In genomic region chr6:79031821-79032590, GRCh38 we compare ENCODE assay signal across 20 cellular contexts. TPM values are rescaled to one million over a fixed set of nuclear protein-coding genes. Genes with fewer than 3 reads are reported as not detected.
DNase-seq lines count a peak whose midpoint lies in the region; ATAC-seq and TF ChIP-seq lines count a peak whose summit lies in the region.
"Had no signal": no experiment of that assay in that cellular context is flagged by ENCODE, and none has a peak within 500 bp of the region (broad histone marks: within the 10 kb centered on the region; RNA-seq: fewer than 3 reads in every experiment).

No MANE protein-coding gene starts in this region.

- H4K20me1 ChIP-seq in smooth muscle cell (ENCODE audit: low read depth): peaks cover 66% of the 10 kb centered on the region

- H3K79me2 ChIP-seq in smooth muscle cell (ENCODE audit: low read depth): peaks cover 22% of the 10 kb centered on the region

- H3K27ac ChIP-seq in breast epithelium (no peak overlapping the region), smooth muscle cell (ENCODE audit: low read depth) (peak overlapping the region; percentile 21), vagina (no peak overlapping the region)
- H3K27ac ChIP-seq: tibial artery had no signal

- H3K4me2 ChIP-seq in smooth muscle cell: peak overlapping the region; percentile 48

- H3K9me3 ChIP-seq in breast epithelium (no peaks in the 10 kb centered on the region), T-helper 17 cell (ENCODE audit: control insufficient read depth, low read length, poor library complexity, severe bottlenecking) (no peaks in the 10 kb centered on the region), smooth muscle cell (replicated peaks; ENCODE audit: low read depth) (no peaks in the 10 kb centered on the region), vagina (no peaks in the 10 kb centered on the region)
- H3K9me3 ChIP-seq: tibial artery had no signal

- peak; percentile 26 for DNase-seq in MCF 10A (ENCODE audit: unreplicated experiment)
- DNase-seq in breast epithelium (ENCODE audit: low spot score in 2 of 2): no peak
- DNase-seq in T-helper 17 cell: no peak
- DNase-seq in fibroblast of mammary gland (ENCODE audit: low read depth): peak; percentile 52
- DNase-seq in smooth muscle cell (lab: John Stamatoyannopoulos, UW; ENCODE audit: unreplicated experiment): no peak
- DNase-seq in vagina (ENCODE audit: extremely low spot score in 2 of 2): no peak
- DNase-seq in T-helper 2 cell treated with Interferon-gamma antibody and Interleukin-4, amounts not matched to agents 5 μg/mL and 100 μg/mL, for 36 hours (ENCODE audit: low spot score): no peak
- DNase-seq: ACHN; activated CD4-positive, alpha-beta T cell treated with anti-CD3 and anti-CD28 coated beads for 4 hours; activated naive CD8-positive, alpha-beta T cell treated with anti-CD3 and anti-CD28 coated beads, Interleukin-2, amount 50 U/mL, for 24 hours; NCI-H2171; NCI-H82; retina; stimulated activated CD4-positive, alpha-beta T cell treated with anti-CD3 and anti-CD28 coated beads, Interleukin-4, amount 100 ng/mL, for 1 hour; tibial artery had no signal

- no peak overlapping the region for H3K4me3 ChIP-seq in breast epithelium
- no peak overlapping the region for H3K4me3 ChIP-seq in fibroblast of mammary gland (ENCODE audit: control insufficient read depth, low read depth, low read length)
- no peak overlapping the region for H3K4me3 ChIP-seq in smooth muscle cell
- H3K4me3 ChIP-seq in vagina: no peak overlapping the region
- H3K4me3 ChIP-seq: lung, tibial artery had no signal

- intact Hi-C loops in MCF 10A (cut with micrococcal nuclease) (no loop called here), breast epithelium (cut with DNase I; ENCODE audit: low total_unique reads) (no loop called here), vagina (cut with DNase I) (no loop called here)

- H3K27me3 ChIP-seq in breast epithelium: no peaks in the 10 kb centered on the region
- H3K27me3 ChIP-seq in smooth muscle cell (ENCODE audit: low read depth): no peaks in the 10 kb centered on the region
- H3K27me3 ChIP-seq in vagina: no peaks in the 10 kb centered on the region
- H3K27me3 ChIP-seq: tibial artery had no signal

- H3K36me3 Mint-ChIP-seq in MCF 10A (ENCODE audit: insufficient read depth, unreplicated experiment) (peaks cover 51% of the 10 kb centered on the region), T-helper 17 cell (ENCODE audit: low read depth) (peaks cover 13% of the 10 kb centered on the region)
- peaks cover 50% of the 10 kb centered on the region for H3K36me3 Mint-ChIP-seq in T-helper 2 cell treated with Interferon-gamma antibody and Interleukin-4, amounts not matched to agents 5 μg/mL and 100 μg/mL, for 36 hours (ENCODE audit: low read depth)

- H3K27ac Mint-ChIP-seq in MCF 10A (ENCODE audit: low read depth, unreplicated experiment) (no peak overlapping the region), T-helper 17 cell (peak overlapping the region; percentile 47)
- H3K27ac Mint-ChIP-seq in T-helper 2 cell treated with Interferon-gamma antibody and Interleukin-4, amounts not matched to agents 5 μg/mL and 100 μg/mL, for 36 hours: no peak overlapping the region
- H3K27ac Mint-ChIP-seq: activated naive CD8-positive, alpha-beta T cell treated with anti-CD3 and anti-CD28 coated beads, Interleukin-2, amount 50 U/mL, for 24 hours; dendritic cell treated with granulocyte-macrophage colony-stimulating factor and Interleukin-4, amounts not matched to agents 40 ng/mL and 50 ng/mL, for 4 days; T-helper 1 cell treated with Interleukin-12 subunit alpha and Interleukin-12 subunit beta and Interleukin-4 antibody, amounts not matched to agents 30 μg/mL and 1 μg/mL, for 36 hours had no signal

- no peak overlapping the region for H3K9ac ChIP-seq in smooth muscle cell (ENCODE audit: low read depth)

- POLR2A ChIA-PET in MCF 10A (lab: Yijun Ruan, JAX): interaction anchor here (0.7 to 0.9 kb wide), 2 partner anchors 9 to 349 kb away, joined by 3 to 4 read pairs; no protein-coding TSS in a partner anchor

- H2AFZ ChIP-seq in smooth muscle cell (ENCODE audit: low read depth): no peak overlapping the region

- H3K4me1 Mint-ChIP-seq in MCF 10A (ENCODE audit: insufficient read depth, unreplicated experiment) (peaks cover 10% of the 10 kb centered on the region), T-helper 17 cell (peaks cover 44% of the 10 kb centered on the region)
- H3K4me1 Mint-ChIP-seq in T-helper 2 cell treated with Interferon-gamma antibody and Interleukin-4, amounts not matched to agents 5 μg/mL and 100 μg/mL, for 36 hours (ENCODE audit: low read depth): peaks cover 34% of the 10 kb centered on the region

- no peaks in the 10 kb centered on the region for H3K27me3 Mint-ChIP-seq in MCF 10A (ENCODE audit: insufficient read depth, unreplicated experiment)
- H3K27me3 Mint-ChIP-seq in T-helper 17 cell: no peaks in the 10 kb centered on the region
- H3K27me3 Mint-ChIP-seq in T-helper 2 cell treated with Interferon-gamma antibody and Interleukin-4, amounts not matched to agents 5 μg/mL and 100 μg/mL, for 36 hours (ENCODE audit: low read depth): no peaks in the 10 kb centered on the region
- H3K27me3 Mint-ChIP-seq: activated naive CD8-positive, alpha-beta T cell treated with anti-CD3 and anti-CD28 coated beads, Interleukin-2, amount 50 U/mL, for 24 hours; dendritic cell treated with granulocyte-macrophage colony-stimulating factor and Interleukin-4, amounts not matched to agents 40 ng/mL and 50 ng/mL, for 4 days had no signal

- no peak for TF ChIP-seq CTCF in MCF 10A (IDR thresholded peaks at IDR 0.05; ENCODE audit: unreplicated experiment)
- no peak for TF ChIP-seq CTCF in breast epithelium (IDR thresholded peaks at IDR 0.05)
- no peak for TF ChIP-seq CTCF in fibroblast of mammary gland (conservative IDR thresholded peaks at IDR 0.05; ENCODE audit: control insufficient read depth, insufficient read depth, low read depth, low read length)
- no peak for TF ChIP-seq CTCF in smooth muscle cell (IDR thresholded peaks at IDR 0.05; ENCODE audit: borderline replicate concordance, insufficient read depth, poor library complexity, severe bottlenecking)
- no peak for TF ChIP-seq CTCF in vagina (IDR thresholded peaks at IDR 0.05)

- BruUV-seq in MCF 10A (replicated peaks; lab: Mats Ljungman, UMichigan): no TSS peak

- no peak for TF ChIP-seq POLR2A in breast epithelium (IDR thresholded peaks at IDR 0.05)
- TF ChIP-seq POLR2A in vagina (IDR thresholded peaks at IDR 0.05): no peak

- H3K36me3 ChIP-seq in breast epithelium (no peaks in the 10 kb centered on the region), smooth muscle cell (ENCODE audit: low read depth) (no peaks in the 10 kb centered on the region), vagina (no peaks in the 10 kb centered on the region)

- ATAC-seq in T-helper 17 cell (no peak), HG02798 (IDR thresholded peaks at IDR 0.05; ENCODE audit: poor library complexity, unreplicated experiment) (no peak)
- ATAC-seq: activated naive CD8-positive, alpha-beta T cell treated with anti-CD3 and anti-CD28 coated beads, Interleukin-2, amount 50 U/mL, for 24 hours; esophagus mucosa had no signal

- WGBS in smooth muscle cell (ENCODE audit: low lambda C conversion rate): 29% methylated on average over 3 of the region's 3 CpGs

- H3K9me3 Mint-ChIP-seq in MCF 10A (ENCODE audit: unreplicated experiment): no peaks in the 10 kb centered on the region
- no peaks in the 10 kb centered on the region for H3K9me3 Mint-ChIP-seq in T-helper 2 cell treated with Interferon-gamma antibody and Interleukin-4, amounts not matched to agents 5 μg/mL and 100 μg/mL, for 36 hours
- H3K9me3 Mint-ChIP-seq: activated naive CD8-positive, alpha-beta T cell treated with anti-CD3 and anti-CD28 coated beads, Interleukin-2, amount 50 U/mL, for 24 hours; dendritic cell treated with granulocyte-macrophage colony-stimulating factor and Interleukin-4, amounts not matched to agents 40 ng/mL and 50 ng/mL, for 4 days; T-helper 1 cell treated with Interleukin-12 subunit alpha and Interleukin-12 subunit beta and Interleukin-4 antibody, amounts not matched to agents 30 μg/mL and 1 μg/mL, for 36 hours had no signal

- H3F3A ChIP-seq in smooth muscle cell (ENCODE audit: low read depth): no peaks in the 10 kb centered on the region

- H3K4me3 Mint-ChIP-seq in MCF 10A (ENCODE audit: unreplicated experiment) (no peak overlapping the region), T-helper 17 cell (no peak overlapping the region)
- no peak overlapping the region for H3K4me3 Mint-ChIP-seq in T-helper 2 cell treated with Interferon-gamma antibody and Interleukin-4, amounts not matched to agents 5 μg/mL and 100 μg/mL, for 36 hours
- H3K4me3 Mint-ChIP-seq: activated naive CD8-positive, alpha-beta T cell treated with anti-CD3 and anti-CD28 coated beads, Interleukin-2, amount 50 U/mL, for 24 hours; dendritic cell treated with granulocyte-macrophage colony-stimulating factor and Interleukin-4, amounts not matched to agents 40 ng/mL and 50 ng/mL, for 4 days; T-helper 1 cell treated with Interleukin-12 subunit alpha and Interleukin-12 subunit beta and Interleukin-4 antibody, amounts not matched to agents 30 μg/mL and 1 μg/mL, for 36 hours had no signal

- H3K4me1 ChIP-seq in breast epithelium (no peaks in the 10 kb centered on the region), smooth muscle cell (ENCODE audit: low read depth) (peaks cover 26% of the 10 kb centered on the region), vagina (peaks cover 13% of the 10 kb centered on the region)

- CTCF ChIA-PET in MCF 10A (lab: Yijun Ruan, JAX): interaction anchor here (1.0 kb wide), 1 partner anchor 8 kb away, joined by 3 read pairs; no protein-coding TSS in a partner anchor

RNA-seq across cellular contexts. Expression of gene PHIP, which starts 46.0 kb away (rescaled TPM):
- total RNA-seq in MCF 10A (2022): 25.3 and 26.5 TPM in 2 replicates
- 10 to 100 TPM; 31.7 to 73.6 (median 44.9) TPM for total RNA-seq in breast epithelium
- 10 to 100 TPM; 42.5 to 44.4 TPM for total RNA-seq in T-helper 17 cell
- 29.4 and 32.6 TPM in 2 replicates for total RNA-seq in smooth muscle cell
- 7.8 and 9.2 TPM in 2 replicates for polyA plus RNA-seq in smooth muscle cell
- total RNA-seq in vagina: 32.9 TPM

Comparison
In these comparisons a context has a peak if more than half of its experiments do, and no peak if none do; other contexts are left out.
1. DNase-seq: peak in MCF 10A (single experiment) and fibroblast of mammary gland (single experiment); none in breast epithelium (0 of 2), T-helper 17 cell (0 of 3), smooth muscle cell (single experiment), vagina (0 of 2) and T-helper 2 cell treated with Interferon-gamma antibody and Interleukin-4, amounts not matched to agents 5 μg/mL and 100 μg/mL, for 36 hours (single experiment).